In genomic region chr9:35882265-35882848, GRCh38 we compare ENCODE assay signal across 8 cellular contexts. TPM values are rescaled to one million over a fixed set of nuclear protein-coding genes. Genes with fewer than 3 reads are reported as not detected.
DNase-seq lines count a peak whose midpoint lies in the region; ATAC-seq and TF ChIP-seq lines count a peak whose summit lies in the region.

No MANE protein-coding gene starts in this region.

- no peak overlapping the region for H3K4me3 Mint-ChIP-seq in activated T-cell treated with anti-CD3 and anti-CD28 coated beads, Interleukin-2, amount 50 U/mL, for 72 hours
- H3K4me3 Mint-ChIP-seq in neural progenitor cell, result no peak overlapping the region

- no peak for TF ChIP-seq POLR2A in stomach (IDR thresholded peaks at IDR 0.05)

- H3K79me2 ChIP-seq in neural progenitor cell (ENCODE audit: low read depth), result no peaks in the 10 kb centered on the region

- H3K36me3 ChIP-seq in Panc1 (ENCODE audit: control insufficient read depth, insufficient read depth, low read length), result no peaks in the 10 kb centered on the region
- no peaks in the 10 kb centered on the region for H3K36me3 ChIP-seq in neural progenitor cell
- no peaks in the 10 kb centered on the region for H3K36me3 ChIP-seq in stomach

- H3K27me3 ChIP-seq in Panc1 (ENCODE audit: control insufficient read depth, insufficient read depth, low read length), result no peaks in the 10 kb centered on the region; the same call in 1 of the 2 replicates
- no peaks in the 10 kb centered on the region for H3K27me3 ChIP-seq in neural progenitor cell
- H3K27me3 ChIP-seq in stomach, result peaks cover 0 to 5% (median 0%) of the 10 kb centered on the region in 3 donors

- H3K4me2 ChIP-seq in neural progenitor cell, result no peak overlapping the region

- peaks cover 3% of the 10 kb centered on the region for H3K27me3 Mint-ChIP-seq in activated T-cell treated with anti-CD3 and anti-CD28 coated beads, Interleukin-2, amount 50 U/mL, for 72 hours (ENCODE audit: low read depth)
- H3K27me3 Mint-ChIP-seq in neural progenitor cell (ENCODE audit: insufficient read depth, low read depth), result peaks cover 3% of the 10 kb centered on the region

- no peak overlapping the region for H3K27ac ChIP-seq in Panc1 (ENCODE audit: low read length)
- H3K27ac ChIP-seq in neural progenitor cell, result no peak overlapping the region
- no peak overlapping the region for H3K27ac ChIP-seq in stomach

- peaks cover 7% of the 10 kb centered on the region for H3F3A ChIP-seq in neural progenitor cell (ENCODE audit: low read depth)

- H3K9me3 Mint-ChIP-seq in activated T-cell treated with anti-CD3 and anti-CD28 coated beads, Interleukin-2, amount 50 U/mL, for 72 hours, result peaks cover under 1 to 6% of the 10 kb centered on the region in 2 donors
- H3K9me3 Mint-ChIP-seq in neural progenitor cell, result peaks cover under 1% of the 10 kb centered on the region

- H3K4me1 ChIP-seq in Panc1 (ENCODE audit: control insufficient read depth, insufficient read depth, low read length) (peaks cover 5% of the 10 kb centered on the region; the same call in 1 of the 2 replicates), neural progenitor cell (no peaks in the 10 kb centered on the region), stomach (no peaks in the 10 kb centered on the region)

- H2AFZ ChIP-seq in neural progenitor cell (replicated peaks), result no peak overlapping the region

- H3K36me3 Mint-ChIP-seq in activated T-cell treated with anti-CD3 and anti-CD28 coated beads, Interleukin-2, amount 50 U/mL, for 72 hours (ENCODE audit: insufficient read depth in 2 of 2), result peaks cover 5 to 6% of the 10 kb centered on the region in 2 donors
- H3K36me3 Mint-ChIP-seq in neural progenitor cell, result no peaks in the 10 kb centered on the region

- H3K9ac ChIP-seq in neural progenitor cell, result no peak overlapping the region

- BruUV-seq in Panc1 (replicated peaks; lab: Mats Ljungman, UMichigan), result no TSS peak

- H3K4me3 ChIP-seq in Panc1 (ENCODE audit: low read depth in 2 of 2, low read length in 2 of 2) (no peak overlapping the region), neural progenitor cell (no peak overlapping the region), stomach (no peak overlapping the region)

- intact Hi-C loops in Panc1 (cut with micrococcal nuclease; ENCODE audit: unreplicated experiment) (loop anchor here (1.0 kb wide), 2 partner anchors 56 to 92 kb away; no protein-coding TSS in a partner anchor), stomach (cut with DNase I; ENCODE audit: low total_unique reads) (loop anchor here (5.0 kb wide), 1 partner anchor 90 kb away; the partner anchor contains the start of gene NPR2)

- POLR2A ChIA-PET in Panc1 (lab: Charles Lee), result no interaction called here

- 1 to 4% (median 2%) methylated on average over 4 of the region's 4 CpGs for WGBS in stomach, 5 donors

- H4K20me1 ChIP-seq in neural progenitor cell (ENCODE audit: low read depth), result no peaks in the 10 kb centered on the region

- peak; percentile 48 for DNase-seq in COR-L47 (lab: John Stamatoyannopoulos, UW)
- DNase-seq in KG1 (lab: John Stamatoyannopoulos, UW), result peak; percentile 21
- peak; percentile 72 for DNase-seq in Panc1 (ENCODE audit: low read depth, low spot score)
- DNase-seq in activated T-cell treated with anti-CD3 and anti-CD28 coated beads, Interleukin-2, amount 50 U/mL, for 72 hours, result peak; percentile 80 to 84
- peak; percentile 79 for DNase-seq in fibroblast of peridontal ligament (ENCODE audit: extremely low read depth)
- peak; percentile 84 for DNase-seq in neural progenitor cell (ENCODE audit: low spot score)
- peak; percentile 90 for DNase-seq in stomach

- in situ Hi-C loops in Panc1 (cut with HindIII; ENCODE audit: low pct_unique_long_range_greater_than_20kb, low sequenced_read_pairs), result no loop called here

- H3K4me1 Mint-ChIP-seq in activated T-cell treated with anti-CD3 and anti-CD28 coated beads, Interleukin-2, amount 50 U/mL, for 72 hours (ENCODE audit: low read depth), result no peaks in the 10 kb centered on the region
- no peaks in the 10 kb centered on the region for H3K4me1 Mint-ChIP-seq in neural progenitor cell

- TF ChIP-seq EP300 in stomach (IDR thresholded peaks at IDR 0.05), result no peak

- no peak overlapping the region for H3K27ac Mint-ChIP-seq in activated T-cell treated with anti-CD3 and anti-CD28 coated beads, Interleukin-2, amount 50 U/mL, for 72 hours
- no peak overlapping the region for H3K27ac Mint-ChIP-seq in neural progenitor cell

- H3K9me3 ChIP-seq in Panc1 (ENCODE audit: control insufficient read depth, insufficient read depth, low read depth, low read length) (no peaks in the 10 kb centered on the region; the same call in 1 of the 2 replicates), neural progenitor cell (ENCODE audit: low read depth) (no peaks in the 10 kb centered on the region), stomach (no peaks in the 10 kb centered on the region)

- TF ChIP-seq CTCF in Panc1 (IDR thresholded peaks at IDR 0.05) (peak; percentile 99), neural progenitor cell (IDR thresholded peaks at IDR 0.05) (peak; percentile 100), stomach (IDR thresholded peaks at IDR 0.05) (peak in 5 of 7 experiments; percentile 87 to 96 (median 91))

- CTCF ChIA-PET in Panc1 (lab: Charles Lee), result interaction anchor here (0.5 to 2.6 kb wide), 25 partner anchors 13 to 1875 kb away, joined by 3 to 22 read pairs (median 3); partner anchors contain the start of gene TMEM8B

- ATAC-seq in Panc1, result peak; percentile 99
- peak; percentile 50 to 65 for ATAC-seq in activated T-cell treated with anti-CD3 and anti-CD28 coated beads, Interleukin-2, amount 50 U/mL, for 72 hours (replicated peaks in 1 of 2)
- ATAC-seq in GM19463 (IDR thresholded peaks at IDR 0.05; ENCODE audit: unreplicated experiment), result no peak

RNA-seq across cellular contexts. Expression of gene OR13J1, which starts 12.2 kb away (rescaled TPM):
- total RNA-seq in Panc1 (2021; ENCODE audit: unreplicated experiment) (not detected), neural progenitor cell (ENCODE audit: low replicate concordance) (not detected in 2 replicates), stomach (not detected)
- not detected for polyA plus RNA-seq in Panc1 (2012; ENCODE audit: insufficient read length)
- total RNA-seq in activated T-cell treated with anti-CD3 and anti-CD28 coated beads, Interleukin-2, amount 50 U/mL, for 72 hours, result not detected
- not detected for polyA plus RNA-seq in stomach

RNA-seq across cellular contexts. Expression of gene HRCT1, which starts 23.6 kb away (rescaled TPM):
- total RNA-seq in Panc1 (2021; ENCODE audit: unreplicated experiment), result not detected
- not detected for polyA plus RNA-seq in Panc1 (2012; ENCODE audit: insufficient read length)
- not detected for total RNA-seq in activated T-cell treated with anti-CD3 and anti-CD28 coated beads, Interleukin-2, amount 50 U/mL, for 72 hours
- total RNA-seq in neural progenitor cell (ENCODE audit: low replicate concordance), result not detected in 2 replicates
- 10 to 100 TPM in 1 of 5 donors, 1 to 10 TPM in 2, under 1 TPM in 1, not detected in 1; 0.92 to 28.7 (median 7.7) TPM for total RNA-seq in stomach
- polyA plus RNA-seq in stomach, result 1 to 10 TPM in 1 of 3 donors, under 1 TPM in 1, not detected in 1; 0.50 to 4.3 TPM

RNA-seq across cellular contexts. Expression of gene SPAAR, which starts 26.9 kb away (rescaled TPM):
- not detected for total RNA-seq in Panc1 (2021; ENCODE audit: unreplicated experiment)
- polyA plus RNA-seq in Panc1 (2012; ENCODE audit: insufficient read length), result not detected
- total RNA-seq in activated T-cell treated with anti-CD3 and anti-CD28 coated beads, Interleukin-2, amount 50 U/mL, for 72 hours, result not detected
- total RNA-seq in neural progenitor cell (ENCODE audit: low replicate concordance), result 0.22 TPM in 1 of 2 replicates, not detected in the other
- total RNA-seq in stomach, result 1 to 10 TPM in 2 of 5 donors, not detected in 3; 1.2 to 2.4 TPM
- under 1 TPM; 0.30 to 0.92 (median 0.68) TPM for polyA plus RNA-seq in stomach

RNA-seq across cellular contexts. Expression of gene TMEM8B, which starts 53.3 kb away (rescaled TPM):
- total RNA-seq in Panc1 (2021; ENCODE audit: unreplicated experiment) (7.9 TPM), neural progenitor cell (ENCODE audit: low replicate concordance) (4.8 and 11.2 TPM in 2 replicates), stomach (10 to 100 TPM in 3 of 5 donors, 1 to 10 TPM in 2; 4.6 to 81.4 (median 11.6) TPM)
- 13.5 TPM for polyA plus RNA-seq in Panc1 (2012; ENCODE audit: insufficient read length)
- 1 to 10 TPM; 8.4 to 9.1 TPM for total RNA-seq in activated T-cell treated with anti-CD3 and anti-CD28 coated beads, Interleukin-2, amount 50 U/mL, for 72 hours
- 1 to 10 TPM; 7.0 to 9.2 (median 7.0) TPM for polyA plus RNA-seq in stomach

RNA-seq across cellular contexts. Expression of gene FAM221B, which starts 53.8 kb away (rescaled TPM):
- not detected for total RNA-seq in Panc1 (2021; ENCODE audit: unreplicated experiment)
- not detected for polyA plus RNA-seq in Panc1 (2012; ENCODE audit: insufficient read length)
- not detected for total RNA-seq in activated T-cell treated with anti-CD3 and anti-CD28 coated beads, Interleukin-2, amount 50 U/mL, for 72 hours
- total RNA-seq in neural progenitor cell (ENCODE audit: low replicate concordance), result not detected in 2 replicates
- total RNA-seq in stomach, result not detected
- polyA plus RNA-seq in stomach, result under 1 TPM in 1 of 3 donors, not detected in 2; 0.10 TPM

Comparison
In these comparisons a context has a peak if more than half of its experiments do, and no peak if none do; other contexts are left out.
1. DNase-seq: peak in every context shown above with its lines; median percentile 90 in stomach; 84 in neural progenitor cell; 82 in activated T-cell treated with anti-CD3 and anti-CD28 coated beads, Interleukin-2, amount 50 U/mL, for 72 hours; 79 in fibroblast of peridontal ligament; 72 in Panc1; 48 in COR-L47; 21 in KG1.